Comparison of ENCODE assay signal across 16 cellular contexts in the genomic region with DNA sequence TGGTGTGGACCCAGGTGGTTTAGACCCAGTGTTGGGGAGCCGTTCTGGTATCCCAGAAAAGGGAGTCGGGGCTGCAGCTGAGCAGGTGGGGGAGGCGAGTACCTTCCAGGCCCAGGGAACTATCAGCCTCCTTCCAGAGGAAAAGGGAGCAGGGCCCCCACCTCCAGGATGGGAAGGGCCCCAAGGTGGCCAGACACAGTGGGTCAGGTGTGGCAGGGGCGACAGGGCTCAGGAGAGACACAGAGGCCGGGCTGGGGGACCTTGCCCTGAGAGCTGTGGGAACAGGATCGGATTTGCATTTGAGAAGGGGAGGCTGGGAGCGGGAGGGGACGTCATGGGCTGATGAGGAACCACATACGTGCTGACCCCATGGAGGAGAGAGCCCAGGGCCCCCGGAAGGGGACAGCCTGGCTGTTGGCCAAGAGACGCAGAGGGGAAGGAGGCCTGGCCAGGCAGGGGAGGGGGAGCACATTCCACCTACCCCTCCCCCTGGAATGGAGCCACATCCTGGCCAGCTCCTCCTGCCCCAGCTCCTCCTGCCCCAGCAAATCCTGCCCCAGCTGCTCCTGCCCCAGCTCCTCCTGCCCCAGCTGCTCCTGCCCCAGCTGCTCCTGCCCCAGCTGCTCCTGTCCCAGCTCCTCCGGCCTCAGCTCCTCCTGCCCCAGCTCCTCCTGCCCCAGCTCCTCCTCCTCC. TPM values are rescaled to one million over a fixed set of nuclear protein-coding genes. Genes with fewer than 3 reads are reported as not detected.
DNase-seq lines count a peak whose midpoint lies in the region; ATAC-seq and TF ChIP-seq lines count a peak whose summit lies in the region.
"Had no signal": no experiment of that assay in that cellular context is flagged by ENCODE, and none has a peak within 500 bp of the region (broad histone marks: within the 10 kb centered on the region; RNA-seq: fewer than 3 reads in every experiment).

No MANE protein-coding gene starts in this region.

- H2AK5ac ChIP-seq in mesenchymal stem cell (ENCODE audit: low read length, severe bottlenecking) = peak overlapping the region; percentile 29

- H4K8ac ChIP-seq in mesenchymal stem cell (ENCODE audit: low read length) = peak overlapping the region; percentile 92

- H3K4me1 Mint-ChIP-seq in chondrocyte (ENCODE audit: low read depth) = peaks cover 63% of the 10 kb centered on the region
- H3K4me1 Mint-ChIP-seq: activated naive CD4-positive, alpha-beta T cell treated with anti-CD3 and anti-CD28 coated beads, Interleukin-2, amount 50 U/mL, for 24 hours had no signal

- peak overlapping the region; percentile 63 to 73 for H3K18ac ChIP-seq in mesenchymal stem cell (ENCODE audit: low read depth in 1 of 2, low read length in 2 of 2)

- H3K27me3 ChIP-seq in BLaER1 treated with 17β-estradiol and CSF1 and Interleukin-3, amounts not matched to agents 10 nM and 100 nM = no peaks in the 10 kb centered on the region
- H3K27me3 ChIP-seq in HUES48 (ENCODE audit: control insufficient read depth, insufficient read depth, low read length) (no peaks in the 10 kb centered on the region), mesenchymal stem cell (ENCODE audit: control insufficient read depth in 1 of 2, insufficient read depth in 1 of 2, low read length in 2 of 2) (peaks cover 0 to 2% of the 10 kb centered on the region in 2 experiments)

- no peaks in the 10 kb centered on the region for H3K9me3 ChIP-seq in BLaER1 treated with 17β-estradiol and CSF1 and Interleukin-3, amounts not matched to agents 10 nM and 100 nM (replicated peaks in 1 of 11)
- no peaks in the 10 kb centered on the region for H3K9me3 ChIP-seq in HUES48 (ENCODE audit: control insufficient read depth, insufficient read depth, low read length)
- H3K9me3 ChIP-seq in mesenchymal stem cell (ENCODE audit: control insufficient read depth, low read length) = no peaks in the 10 kb centered on the region
- H3K9me3 ChIP-seq: esophagus squamous epithelium, psoas muscle had no signal

- no peak overlapping the region for H3K4me3 Mint-ChIP-seq in chondrocyte (ENCODE audit: unreplicated experiment)
- H3K4me3 Mint-ChIP-seq: activated naive CD4-positive, alpha-beta T cell treated with anti-CD3 and anti-CD28 coated beads, Interleukin-2, amount 50 U/mL, for 24 hours; central memory CD8-positive, alpha-beta T cell; stimulated activated naive CD8-positive, alpha-beta T cell treated with anti-CD3 and anti-CD28 coated beads, Interleukin-15, Interleukin-2, amounts not matched to agents 100 ng/mL and 50 ng/mL, for 24 hours had no signal

- H3K4me3 ChIP-seq in BLaER1 treated with 17β-estradiol and CSF1 and Interleukin-3, amounts not matched to agents 10 nM and 100 nM = no peak overlapping the region
- H3K4me3 ChIP-seq in HUES48 (ENCODE audit: low read depth, low read length) (no peak overlapping the region), mesenchymal stem cell (ENCODE audit: insufficient read depth in 1 of 2, low read depth in 1 of 2, low read length in 2 of 2) (no peak overlapping the region)
- H3K4me3 ChIP-seq: esophagus squamous epithelium, psoas muscle had no signal

- peak overlapping the region; percentile 46 to 75 for H3K4ac ChIP-seq in mesenchymal stem cell (ENCODE audit: low read depth in 1 of 2, low read length in 2 of 2)

- no peaks in the 10 kb centered on the region for H4K20me1 ChIP-seq in BLaER1 treated with 17β-estradiol and CSF1 and Interleukin-3, amounts not matched to agents 10 nM and 100 nM

- WGBS in mesenchymal stem cell = 44% methylated on average over 12 of the region's 12 CpGs

- no peaks in the 10 kb centered on the region for H3K9me3 Mint-ChIP-seq in chondrocyte (ENCODE audit: low read depth)
- H3K9me3 Mint-ChIP-seq: activated naive CD4-positive, alpha-beta T cell treated with anti-CD3 and anti-CD28 coated beads, Interleukin-2, amount 50 U/mL, for 24 hours; central memory CD8-positive, alpha-beta T cell; stimulated activated naive CD8-positive, alpha-beta T cell treated with anti-CD3 and anti-CD28 coated beads, Interleukin-15, Interleukin-2, amounts not matched to agents 100 ng/mL and 50 ng/mL, for 24 hours had no signal

- 0 out of 22 replicates have a peak overlapping the region, but pooled peaks of 1 of the 11 experiments have one; percentile 32 for H3K27ac ChIP-seq in BLaER1 treated with 17β-estradiol and CSF1 and Interleukin-3, amounts not matched to agents 10 nM and 100 nM
- H3K27ac ChIP-seq in HUES48 (ENCODE audit: low read depth, low read length) (peak overlapping the region; percentile 63), mesenchymal stem cell (ENCODE audit: low read length, poor library complexity, severe bottlenecking) (peak overlapping the region; percentile 64)
- H3K27ac ChIP-seq: esophagus squamous epithelium, psoas muscle had no signal

- no peak for TF ChIP-seq CTCF in chondrocyte (IDR thresholded peaks at IDR 0.05)

- H3K4me2 ChIP-seq in BLaER1 treated with 17β-estradiol and CSF1 and Interleukin-3, amounts not matched to agents 10 nM and 100 nM = peak overlapping the region in 7 of 11 experiments; percentile 2 to 45 (median 24); a peak in 7 of 22 replicates
- H3K4me2 ChIP-seq in mesenchymal stem cell (ENCODE audit: low read length, poor library complexity, severe bottlenecking) = no peak overlapping the region

- H2BK12ac ChIP-seq in mesenchymal stem cell (ENCODE audit: low read length in 2 of 2) = peak overlapping the region; percentile 64 to 85

- DNase-seq in chondrocyte (ENCODE audit: low spot score) = no peak
- DNase-seq in mesenchymal stem cell = peak; percentile 63
- DNase-seq in erythroblast (lab: John Stamatoyannopoulos, UW) = no peak
- no peak for DNase-seq in stimulated activated CD4-positive, alpha-beta T cell treated with anti-CD3 and anti-CD28 coated beads, Interleukin-15, amount 100 ng/mL, for 24 hours
- DNase-seq: AML-193, esophagus squamous epithelium, Karpas-422, NCI-H2107, psoas muscle had no signal

- no peaks in the 10 kb centered on the region for H3K36me3 ChIP-seq in BLaER1 treated with 17β-estradiol and CSF1 and Interleukin-3, amounts not matched to agents 10 nM and 100 nM
- no peaks in the 10 kb centered on the region for H3K36me3 ChIP-seq in HUES48 (ENCODE audit: control insufficient read depth, insufficient read depth, low read length)
- H3K36me3 ChIP-seq in mesenchymal stem cell (ENCODE audit: control insufficient read depth in 1 of 2, insufficient read depth in 2 of 2, low read depth in 1 of 2, low read length in 2 of 2) = no peaks in the 10 kb centered on the region
- H3K36me3 ChIP-seq: esophagus squamous epithelium had no signal

- H3K14ac ChIP-seq in mesenchymal stem cell (ENCODE audit: low read length in 2 of 2) = peak overlapping the region in 1 of 2 experiments; percentile 23

- no peaks in the 10 kb centered on the region for H3K27me3 Mint-ChIP-seq in chondrocyte (ENCODE audit: low read depth)
- H3K27me3 Mint-ChIP-seq: activated naive CD4-positive, alpha-beta T cell treated with anti-CD3 and anti-CD28 coated beads, Interleukin-2, amount 50 U/mL, for 24 hours; central memory CD8-positive, alpha-beta T cell; stimulated activated naive CD8-positive, alpha-beta T cell treated with anti-CD3 and anti-CD28 coated beads, Interleukin-15, Interleukin-2, amounts not matched to agents 100 ng/mL and 50 ng/mL, for 24 hours had no signal

- no peak overlapping the region for H3K23ac ChIP-seq in mesenchymal stem cell (ENCODE audit: low read length in 2 of 2)

- peaks cover 4% of the 10 kb centered on the region for H3K79me1 ChIP-seq in mesenchymal stem cell (replicated peaks; ENCODE audit: low read length, poor library complexity, severe bottlenecking)

- 0 out of 22 replicates have a peak overlapping the region, but pooled peaks of 2 of the 11 experiments have one; percentile 10 to 23 for H3K9ac ChIP-seq in BLaER1 treated with 17β-estradiol and CSF1 and Interleukin-3, amounts not matched to agents 10 nM and 100 nM
- H3K9ac ChIP-seq in HUES48 (ENCODE audit: low read depth, low read length) (no peak overlapping the region), mesenchymal stem cell (ENCODE audit: low read length) (no peak overlapping the region)

- ATAC-seq in GM21619 (IDR thresholded peaks at IDR 0.05; ENCODE audit: unreplicated experiment) (no peak), HG03108 (IDR thresholded peaks at IDR 0.05; ENCODE audit: unreplicated experiment) (no peak)

- H3K4me1 ChIP-seq in BLaER1 treated with 17β-estradiol and CSF1 and Interleukin-3, amounts not matched to agents 10 nM and 100 nM = peaks cover 36 to 82% (median 60%) of the 10 kb centered on the region in 10 experiments
- H3K4me1 ChIP-seq in HUES48 (ENCODE audit: control insufficient read depth, insufficient read depth, low read length) (peaks cover 14% of the 10 kb centered on the region), mesenchymal stem cell (ENCODE audit: control insufficient read depth, insufficient read depth, low read depth, low read length) (peaks cover 54% of the 10 kb centered on the region)

- H4K91ac ChIP-seq in mesenchymal stem cell (ENCODE audit: low read length) = peak overlapping the region; percentile 34

- peak overlapping the region; percentile 55 for H2BK15ac ChIP-seq in mesenchymal stem cell (ENCODE audit: low read depth, poor library complexity, severe bottlenecking)

- H3K27ac Mint-ChIP-seq in chondrocyte (ENCODE audit: unreplicated experiment) = peak overlapping the region; percentile 88
- H3K27ac Mint-ChIP-seq: activated naive CD4-positive, alpha-beta T cell treated with anti-CD3 and anti-CD28 coated beads, Interleukin-2, amount 50 U/mL, for 24 hours; stimulated activated naive CD8-positive, alpha-beta T cell treated with anti-CD3 and anti-CD28 coated beads, Interleukin-15, Interleukin-2, amounts not matched to agents 100 ng/mL and 50 ng/mL, for 24 hours had no signal

- H2AFZ ChIP-seq in mesenchymal stem cell (ENCODE audit: low read depth, low read length) = no peak overlapping the region

- H2BK120ac ChIP-seq in mesenchymal stem cell (ENCODE audit: low read depth, low read length) = peak overlapping the region; percentile 78

- no peak for TF ChIP-seq POLR2A in erythroblast (IDR thresholded peaks at IDR 0.05; ENCODE audit: low read length)

- H3K36me3 Mint-ChIP-seq in chondrocyte (ENCODE audit: low read depth) = no peaks in the 10 kb centered on the region
- H3K36me3 Mint-ChIP-seq: activated naive CD4-positive, alpha-beta T cell treated with anti-CD3 and anti-CD28 coated beads, Interleukin-2, amount 50 U/mL, for 24 hours had no signal

- H2BK5ac ChIP-seq in mesenchymal stem cell (ENCODE audit: low read depth, low read length, poor library complexity, severe bottlenecking) = peak overlapping the region; percentile 39

RNA-seq across cellular contexts. Expression of a gene that starts 9.7 kb away (rescaled TPM):
- total RNA-seq in chondrocyte = 196 to 209 TPM (median 198 TPM) in 3 replicates
- polyA plus RNA-seq in mesenchymal stem cell (2013, experiment 1 of 2) = 198 TPM
- polyA plus RNA-seq in mesenchymal stem cell (2013, experiment 2 of 2) = 194 TPM
